ENCODE assay signal across 18 cellular contexts in genomic region chr9:37449877-37450632, GRCh38. TPM values are rescaled to one million over a fixed set of nuclear protein-coding genes. Genes with fewer than 3 reads are reported as not detected.
DNase-seq lines count a peak whose midpoint lies in the region; ATAC-seq, FAIRE-seq and TF ChIP-seq lines count a peak whose summit lies in the region.
"Had no signal": no experiment of that assay in that cellular context is flagged by ENCODE, and none has a peak within 500 bp of the region (broad histone marks: within the 10 kb centered on the region; RNA-seq: fewer than 3 reads in every experiment).

No MANE protein-coding gene starts in this region.

- no peak overlapping the region for H2AFZ ChIP-seq in Karpas-422 (ENCODE audit: low read length)

- peaks cover 93% of the 10 kb centered on the region for H3K79me2 ChIP-seq in Karpas-422 (ENCODE audit: low read length)

- H3K4me2 ChIP-seq in Karpas-422 (ENCODE audit: low read depth, low read length, poor library complexity, severe bottlenecking): peak overlapping the region; percentile 24

- TF ChIP-seq CTCF in kidney (IDR thresholded peaks at IDR 0.05; ENCODE audit: borderline replicate concordance, extremely low read depth, insufficient read depth): no peak

- peaks cover 57% of the 10 kb centered on the region for H3K4me1 ChIP-seq in Karpas-422 (ENCODE audit: low read length)
- H3K4me1 ChIP-seq in kidney (ENCODE audit: control insufficient read depth in 1 of 2, insufficient read depth in 1 of 2, low read depth in 1 of 2, low read length in 2 of 2): peaks cover 11 to 14% of the 10 kb centered on the region in 2 donors

- 0 out of 2 replicates have a peak, but pooled peaks cover 5% of the 10 kb centered on the region for H4K20me1 ChIP-seq in Karpas-422 (ENCODE audit: insufficient read depth, low read depth, low read length)

- ATAC-seq in HG02759 (IDR thresholded peaks at IDR 0.05; ENCODE audit: unreplicated experiment): no peak
- ATAC-seq: GM12878 had no signal

- H3K9me3 ChIP-seq in Karpas-422 (ENCODE audit: low read length) (no peaks in the 10 kb centered on the region), kidney (ENCODE audit: control insufficient read depth in 1 of 2, low read length in 2 of 2) (peaks cover 0 to under 1% of the 10 kb centered on the region in 2 donors)
- H3K9me3 ChIP-seq: tibial artery had no signal

- H3K36me3 ChIP-seq in Karpas-422 (ENCODE audit: insufficient read depth, low read length): peaks cover 6% of the 10 kb centered on the region; the same call in 1 of the 2 replicates
- H3K36me3 ChIP-seq in kidney (ENCODE audit: control insufficient read depth in 1 of 2, insufficient read depth in 2 of 2, low read length in 2 of 2): no peaks in the 10 kb centered on the region
- H3K36me3 ChIP-seq: brain microvascular endothelial cell had no signal

- no peak overlapping the region for H3K9ac ChIP-seq in Karpas-422 (ENCODE audit: low read length)
- no peak overlapping the region for H3K9ac ChIP-seq in kidney (ENCODE audit: low read length in 2 of 2)

- peak overlapping the region; percentile 37; the same call in 1 of the 2 replicates for H3K27ac ChIP-seq in Karpas-422 (ENCODE audit: low read length)
- peak overlapping the region; percentile 41 for H3K27ac ChIP-seq in temporal lobe (ENCODE audit: low read depth, low read length)
- no peak overlapping the region for H3K27ac ChIP-seq in kidney (ENCODE audit: low read depth in 2 of 2, low read length in 2 of 2)
- H3K27ac ChIP-seq: brain microvascular endothelial cell, tibial artery had no signal

- no peaks in the 10 kb centered on the region for H3K9me2 ChIP-seq in Karpas-422 (replicated peaks; ENCODE audit: insufficient read depth, low read length)

- intact Hi-C loops in kidney (cut with DNase I): no loop called here

- FAIRE-seq in kidney (lab: Jason Lieb, UNC): no peak
- FAIRE-seq: GM12878, H54 had no signal

- H3K27me3 ChIP-seq in Karpas-422 (ENCODE audit: low read length): no peaks in the 10 kb centered on the region
- H3K27me3 ChIP-seq: brain microvascular endothelial cell, tibial artery had no signal

- H3K4me3 ChIP-seq in Karpas-422 (ENCODE audit: low read length): no peak overlapping the region
- H3K4me3 ChIP-seq in kidney (ENCODE audit: low read length in 2 of 2): no peak overlapping the region
- H3K4me3 ChIP-seq: GM12878, lung, tibial artery had no signal

- peak; percentile 92 for DNase-seq in Karpas-422
- DNase-seq in astrocyte of the hippocampus (ENCODE audit: low read depth, low spot score): peak; percentile 69
- peak; percentile 88 for DNase-seq in medulla oblongata (ENCODE audit: extremely low spot score)
- no peak for DNase-seq in kidney
- no peak for DNase-seq in NAMALWA (ENCODE audit: low spot score)
- DNase-seq: activated naive CD4-positive, alpha-beta T cell treated with anti-CD3 and anti-CD28 coated beads for 36 hours; brain microvascular endothelial cell; CD4-positive, CD25-positive, alpha-beta regulatory T cell; effector CD8-positive, alpha-beta T cell; NCI-H2107; SHP77 treated with DMSO at 0.1 percent for 48 hours; stimulated activated CD4-positive, alpha-beta T cell treated with anti-CD3 and anti-CD28 coated beads, Interleukin-4, amount 100 ng/mL, for 24 hours; tibial artery had no signal

RNA-seq across cellular contexts. Expression of gene ZBTB5, which starts 15.2 kb away (rescaled TPM):
- total RNA-seq in Karpas-422 (2014; rRNA removed; shearing (Covaris generic); ENCODE audit: low replicate concordance): 24.6 and 31.3 TPM in 2 replicates
- 22.6 TPM for total RNA-seq in temporal lobe
- 14.1 TPM for total RNA-seq in kidney
- 6.1 TPM for polyA plus RNA-seq in kidney (ENCODE audit: insufficient read depth, low read depth, low replicate concordance)

RNA-seq across cellular contexts. Expression of gene GRHPR, which starts 27.6 kb away (rescaled TPM):
- 234 and 345 TPM in 2 replicates for total RNA-seq in Karpas-422 (2014; rRNA removed; shearing (Covaris generic); ENCODE audit: low replicate concordance)
- total RNA-seq in temporal lobe (44.3 TPM), kidney (101 TPM)
- polyA plus RNA-seq in kidney (ENCODE audit: insufficient read depth, low read depth, low replicate concordance): 257 TPM

RNA-seq across cellular contexts. Expression of gene POLR1E, which starts 35.7 kb away (rescaled TPM):
- 39.8 and 46.9 TPM in 2 replicates for total RNA-seq in Karpas-422 (2014; rRNA removed; shearing (Covaris generic); ENCODE audit: low replicate concordance)
- total RNA-seq in temporal lobe (30.2 TPM), kidney (17.2 TPM)
- 8.2 TPM for polyA plus RNA-seq in kidney (ENCODE audit: insufficient read depth, low read depth, low replicate concordance)

Comparison
In these comparisons a context has a peak if more than half of its experiments do, and no peak if none do; other contexts are left out.
1. DNase-seq: peak in Karpas-422 (single experiment), astrocyte of the hippocampus (single experiment) and medulla oblongata (single experiment); none in kidney (single experiment) and NAMALWA (single experiment).
2. H3K27ac ChIP-seq: peak in Karpas-422 (single experiment) and temporal lobe (single experiment); none in kidney (0 of 2).